ENCODE assay signal across 10 cellular contexts in the genomic region with DNA sequence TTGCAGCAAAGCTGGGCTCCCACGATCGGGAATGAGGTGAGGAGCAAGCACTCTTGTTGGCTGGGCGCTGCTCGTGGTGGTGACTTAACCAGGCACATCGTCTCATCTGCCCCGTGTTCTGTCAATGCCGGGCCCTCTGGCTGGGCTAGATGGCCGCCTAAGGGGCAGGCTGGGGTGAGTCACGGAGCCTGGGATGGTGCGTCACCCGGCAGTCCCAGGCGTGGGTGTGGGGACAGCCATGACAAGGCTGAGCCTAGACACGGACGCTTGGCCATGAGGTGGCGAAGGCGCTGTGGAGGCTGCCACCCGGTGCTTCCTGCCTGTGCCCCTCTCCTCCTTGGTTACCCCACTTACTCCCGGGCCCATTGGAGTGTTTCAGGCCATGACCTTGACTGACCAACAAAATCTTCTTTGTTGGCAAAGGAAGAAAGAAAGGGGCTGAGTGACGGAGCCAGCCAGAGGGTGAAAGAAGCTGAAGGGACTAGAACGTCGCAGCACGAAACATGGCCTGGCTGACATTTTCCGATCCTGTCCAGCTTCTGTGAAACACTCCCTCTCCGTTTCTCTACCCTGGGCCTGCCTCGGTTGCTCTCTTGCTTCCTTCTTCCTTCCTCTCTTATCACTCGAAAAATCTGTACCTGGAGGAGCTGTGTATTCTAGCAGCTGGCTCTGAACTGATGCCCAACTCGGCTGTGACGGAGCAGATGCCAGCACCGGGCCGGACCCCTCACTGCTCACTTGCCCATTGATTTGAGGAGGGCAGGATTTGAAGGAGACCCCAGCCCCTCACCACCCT. TPM values are rescaled to one million over a fixed set of nuclear protein-coding genes. Genes with fewer than 3 reads are reported as not detected.
DNase-seq lines count a peak whose midpoint lies in the region; TF ChIP-seq lines count a peak whose summit lies in the region.
"Had no signal": no experiment of that assay in that cellular context is flagged by ENCODE, and none has a peak within 500 bp of the region (broad histone marks: within the 10 kb centered on the region; RNA-seq: fewer than 3 reads in every experiment).

No MANE protein-coding gene starts in this region.

- WGBS in prostate gland: 88% methylated on average over 30 of the region's 30 CpGs
- 95% methylated on average over 30 of the region's 30 CpGs for WGBS in hepatocyte (ENCODE audit: low lambda C conversion rate, missing lambda C conversion rate)

- no peak overlapping the region for H3K27ac ChIP-seq in prostate gland
- no peak overlapping the region for H3K27ac ChIP-seq in hepatocyte
- H3K27ac ChIP-seq: gastrocnemius medialis had no signal

- H4K20me1 ChIP-seq in hepatocyte (ENCODE audit: insufficient read depth, poor library complexity, severe bottlenecking): no peaks in the 10 kb centered on the region

- no peaks in the 10 kb centered on the region; the same call in 1 of the 2 replicates for H3K27me3 ChIP-seq in H7 (ENCODE audit: control insufficient read depth, insufficient read depth, low read length)
- H3K27me3 ChIP-seq in prostate gland (replicated peaks; ENCODE audit: insufficient read depth): no peaks in the 10 kb centered on the region
- H3K27me3 ChIP-seq in hepatocyte: no peaks in the 10 kb centered on the region
- H3K27me3 ChIP-seq: gastrocnemius medialis had no signal

- no peaks in the 10 kb centered on the region for H3K9me2 ChIP-seq in hepatocyte (replicated peaks; ENCODE audit: insufficient read depth)
- H3K9me2 ChIP-seq: SK-N-SH had no signal

- no peak for TF ChIP-seq CTCF in prostate gland (IDR thresholded peaks at IDR 0.05)
- TF ChIP-seq CTCF in hepatocyte (IDR thresholded peaks at IDR 0.05; ENCODE audit: poor library complexity): no peak

- no peak overlapping the region for H3K4me3 ChIP-seq in H7 (ENCODE audit: insufficient read depth, low read depth, low read length)
- H3K4me3 ChIP-seq in prostate gland: no peak overlapping the region
- no peak overlapping the region for H3K4me3 ChIP-seq in hepatocyte
- H3K4me3 ChIP-seq: gastrocnemius medialis had no signal

- no peaks in the 10 kb centered on the region for H3K9me3 ChIP-seq in prostate gland
- H3K9me3 ChIP-seq in hepatocyte (ENCODE audit: low read depth): no peaks in the 10 kb centered on the region
- H3K9me3 ChIP-seq: gastrocnemius medialis, SK-N-SH had no signal

- TF ChIP-seq POLR2A in prostate gland (IDR thresholded peaks at IDR 0.05): no peak

- no peak overlapping the region for H3K4me2 ChIP-seq in hepatocyte
- H3K4me2 ChIP-seq: SK-N-SH had no signal

- H3K36me3 ChIP-seq in H7 (replicated peaks; ENCODE audit: control insufficient read depth, insufficient read depth, low read length): no peaks in the 10 kb centered on the region
- no peaks in the 10 kb centered on the region for H3K36me3 ChIP-seq in prostate gland
- H3K36me3 ChIP-seq in hepatocyte (replicated peaks; ENCODE audit: insufficient read depth, low read depth): no peaks in the 10 kb centered on the region
- H3K36me3 ChIP-seq: gastrocnemius medialis had no signal

- H3K79me2 ChIP-seq in hepatocyte: no peaks in the 10 kb centered on the region

- H3K4me1 ChIP-seq in prostate gland (replicated peaks) (no peaks in the 10 kb centered on the region), hepatocyte (ENCODE audit: insufficient read depth) (no peaks in the 10 kb centered on the region)
- H3K4me1 ChIP-seq: gastrocnemius medialis had no signal

- intact Hi-C loops in prostate gland (cut with DNase I): no loop called here

- no peak overlapping the region for H2AFZ ChIP-seq in hepatocyte

- peak; percentile 32 for DNase-seq in H7
- peak; percentile 87 to 89 for DNase-seq in activated CD4-positive, alpha-beta T cell treated with anti-CD3 and anti-CD28 coated beads, Interleukin-2, amount 50 U/mL, for 4 hours
- DNase-seq in effector CD8-positive, alpha-beta T cell (lab: John Stamatoyannopoulos, UW): peak; percentile 63
- DNase-seq in stimulated activated CD8-positive, alpha-beta memory T cell treated with anti-CD3 and anti-CD28 coated beads, Interleukin-12 subunit alpha, Interleukin-12 subunit beta, amount 100 ng/mL, for 1 hour (ENCODE audit: low read depth): peak; percentile 79
- no peak for DNase-seq in prostate gland (ENCODE audit: low spot score)
- DNase-seq in NCI-H2107 treated with DMSO at 0.1 percent for 48 hours (lab: John Stamatoyannopoulos, UW; ENCODE audit: unreplicated experiment): no peak
- no peak for DNase-seq in DMS114 treated with DMSO at 0.1 percent for 48 hours (lab: John Stamatoyannopoulos, UW; ENCODE audit: unreplicated experiment)
- no peak for DNase-seq in hepatocyte (ENCODE audit: low spot score)
- DNase-seq: gastrocnemius medialis, SK-N-SH had no signal

RNA-seq across cellular contexts. Expression of gene CD247, which starts 0.6 kb away (rescaled TPM):
- 0.33 and 0.83 TPM in 2 replicates for total RNA-seq in H7 (2014; rRNA removed; shearing (Covaris generic))
- under 1 TPM in 1 of 2 donors, not detected in 1; 0.96 TPM for total RNA-seq in prostate gland
- not detected in 2 replicates for total RNA-seq in hepatocyte
- not detected in 2 replicates for polyA plus RNA-seq in hepatocyte

RNA-seq across cellular contexts. Expression of gene CREG1, which starts 35.8 kb away (rescaled TPM):
- total RNA-seq in H7 (2014; rRNA removed; shearing (Covaris generic)): 20.1 and 20.7 TPM in 2 replicates
- 100 to 1,000 TPM; 132 to 204 TPM for total RNA-seq in prostate gland
- 170 and 183 TPM in 2 replicates for total RNA-seq in hepatocyte
- polyA plus RNA-seq in hepatocyte: 126 and 135 TPM in 2 replicates

Comparison
In these comparisons a context has a peak if more than half of its experiments do, and no peak if none do; other contexts are left out.
1. DNase-seq: peak in H7 (single experiment), activated CD4-positive, alpha-beta T cell treated with anti-CD3 and anti-CD28 coated beads, Interleukin-2, amount 50 U/mL, for 4 hours (2 of 2), effector CD8-positive, alpha-beta T cell (single experiment) and stimulated activated CD8-positive, alpha-beta memory T cell treated with anti-CD3 and anti-CD28 coated beads, Interleukin-12 subunit alpha, Interleukin-12 subunit beta, amount 100 ng/mL, for 1 hour (single experiment); none in prostate gland (single experiment), NCI-H2107 treated with DMSO at 0.1 percent for 48 hours (single experiment), DMS114 treated with DMSO at 0.1 percent for 48 hours (single experiment) and hepatocyte (single experiment).